In genomic region chr9:98791147-98792095, GRCh38 we compare ENCODE assay signal across 8 cellular contexts. TPM values are rescaled to one million over a fixed set of nuclear protein-coding genes. Genes with fewer than 3 reads are reported as not detected.
DNase-seq lines count a peak whose midpoint lies in the region; ATAC-seq and FAIRE-seq lines count a peak whose summit lies in the region.

No MANE protein-coding gene starts in this region.

- H3K27ac ChIP-seq in BLaER1: 0 out of 2 replicates have a peak overlapping the region, but pooled peaks have one; percentile 11

- H3K27me3 ChIP-seq in BLaER1: no peaks in the 10 kb centered on the region

- H3K4me1 ChIP-seq in BLaER1: peaks cover 47% of the 10 kb centered on the region

- H3K9ac ChIP-seq in BLaER1: peak overlapping the region; percentile 28; the same call in 1 of the 2 replicates

- H3K9me3 ChIP-seq in BLaER1: no peaks in the 10 kb centered on the region

- no peak overlapping the region for H3K4me3 ChIP-seq in BLaER1

- H3K36me3 ChIP-seq in BLaER1: peaks cover 43% of the 10 kb centered on the region

- FAIRE-seq in GM19239 (lab: Jason Lieb, UNC): no peak

- peaks cover 69% of the 10 kb centered on the region for H4K20me1 ChIP-seq in BLaER1

- H3K4me2 ChIP-seq in BLaER1: peak overlapping the region; percentile 39

- DNase-seq in GM19239 (ENCODE audit: insufficient read length, low spot score) (peak; percentile 65), LoVo (ENCODE audit: low spot score) (peak; percentile 88), dedifferentiated amniotic fluid mesenchymal stem cell (ENCODE audit: extremely low spot score) (peak; percentile 93), left lobe of liver (ENCODE audit: low spot score) (peak; percentile 71), DMS79 (lab: John Stamatoyannopoulos, UW) (no peak)
- peak; percentile 19 to 45 for DNase-seq in activated CD4-positive, alpha-beta T cell treated with anti-CD3 and anti-CD28 coated beads for 4 hours
- DNase-seq in stimulated activated CD4-positive, alpha-beta T cell treated with anti-CD3 and anti-CD28 coated beads, Interleukin-4, amount 100 ng/mL, for 4 hours: peak; percentile 17 to 58

- peak; percentile 96 for ATAC-seq in left lobe of liver

RNA-seq across cellular contexts. Expression of gene ANKS6, which starts 4.9 kb away (rescaled TPM):
- total RNA-seq in left lobe of liver: 5.7 TPM

RNA-seq across cellular contexts. Expression of gene GALNT12, which starts 16.0 kb away (rescaled TPM):
- total RNA-seq in left lobe of liver: 0.35 TPM
